In genomic region chr1:204578867-204579664, GRCh38 we compare ENCODE assay signal across 2 cellular contexts.
TF ChIP-seq lines count a peak whose summit lies in the region.

No MANE protein-coding gene starts in this region.

TF ChIP-seq in K562, 482 proteins besides CTCF, POLR2A, EP300 and RAD21 (continued from another document):
- TF ChIP-seq ZHX1 (conservative IDR thresholded peaks at IDR 0.05; ENCODE audit: low read length): no peak
- no peak for TF ChIP-seq RFX5 (IDR thresholded peaks at IDR 0.05; ENCODE audit: low read depth, low read length)
- TF ChIP-seq FIP1L1 (IDR thresholded peaks at IDR 0.05; ENCODE audit: low read depth, low read length, poor library complexity, severe bottlenecking): no peak
- TF ChIP-seq ILK (tag; IDR thresholded peaks at IDR 0.05; ENCODE audit: borderline replicate concordance, low read depth): no peak
- no peak for TF ChIP-seq DMBX1 (CRISPR knock-in tag; IDR thresholded peaks at IDR 0.05; ENCODE audit: borderline replicate concordance)
- TF ChIP-seq FOXK2 (conservative IDR thresholded peaks at IDR 0.05 in 1 of 2, IDR thresholded peaks at IDR 0.05 in 1 of 2; ENCODE audit: low read depth in 2 of 2): no peak
- no peak for TF ChIP-seq SRF (CRISPR knock-in tag; IDR thresholded peaks at IDR 0.05)
- no peak for TF ChIP-seq TCF15 (CRISPR knock-in tag; IDR thresholded peaks at IDR 0.05)
- TF ChIP-seq BRCA1 (IDR thresholded peaks at IDR 0.05): no peak
- TF ChIP-seq BRCA1 (CRISPR knock-in tag; IDR thresholded peaks at IDR 0.05): no peak
- no peak for TF ChIP-seq RAD51 (IDR thresholded peaks at IDR 0.05; ENCODE audit: borderline replicate concordance, low read depth)
- no peak for TF ChIP-seq MEIS2 (IDR thresholded peaks at IDR 0.05; ENCODE audit: partially characterized antibody)
- TF ChIP-seq NFIX (CRISPR knock-in tag; IDR thresholded peaks at IDR 0.05; ENCODE audit: low read depth): no peak
- TF ChIP-seq CREB1 (IDR thresholded peaks at IDR 0.05): no peak
- TF ChIP-seq CREB1 (CRISPR knock-in tag; IDR thresholded peaks at IDR 0.05): no peak
- TF ChIP-seq TBL1XR1 (IDR thresholded peaks at IDR 0.05; ENCODE audit: low read length in 2 of 2): no peak
- TF ChIP-seq FUS (optimal IDR thresholded peaks at IDR 0.05; ENCODE audit: low read depth, low read length): no peak
- no peak for TF ChIP-seq TFAP4 (CRISPR knock-in tag; IDR thresholded peaks at IDR 0.05; ENCODE audit: borderline replicate concordance)
- TF ChIP-seq ATF4 (CRISPR knock-in tag; IDR thresholded peaks at IDR 0.05): no peak
- TF ChIP-seq NFRKB (IDR thresholded peaks at IDR 0.05; ENCODE audit: low read depth): no peak

TF ChIP-seq in SK-N-SH treated with all-trans-retinoic acid at 6 μM for 48 hours, 23 proteins besides CTCF, POLR2A, EP300 and RAD21 (continued from another document):
- no peak for TF ChIP-seq CSRNP3 (CRISPR knock-in tag; IDR thresholded peaks at IDR 0.05)
- no peak for TF ChIP-seq TCF4 (CRISPR knock-in tag; IDR thresholded peaks at IDR 0.05; ENCODE audit: borderline replicate concordance)
- TF ChIP-seq GLIS3 (CRISPR knock-in tag; IDR thresholded peaks at IDR 0.05): no peak
- no peak for TF ChIP-seq CREB5 (CRISPR knock-in tag; IDR thresholded peaks at IDR 0.05; ENCODE audit: low read depth)
- TF ChIP-seq TOX (CRISPR knock-in tag; IDR thresholded peaks at IDR 0.05; ENCODE audit: borderline replicate concordance): no peak
- TF ChIP-seq OSR1 (CRISPR knock-in tag; IDR thresholded peaks at IDR 0.05): no peak
- TF ChIP-seq ESRRG (CRISPR knock-in tag; IDR thresholded peaks at IDR 0.05): no peak
- no peak for TF ChIP-seq PPARA (CRISPR knock-in tag; IDR thresholded peaks at IDR 0.05; ENCODE audit: borderline replicate concordance)
- TF ChIP-seq ISL1 (CRISPR knock-in tag; IDR thresholded peaks at IDR 0.05): no peak
- TF ChIP-seq ZNF70 (CRISPR knock-in tag; IDR thresholded peaks at IDR 0.05): no peak
- TF ChIP-seq RARB (CRISPR knock-in tag; IDR thresholded peaks at IDR 0.05): no peak
- TF ChIP-seq ARNTL (CRISPR knock-in tag; IDR thresholded peaks at IDR 0.05; ENCODE audit: borderline replicate concordance, low read depth): no peak
- no peak for TF ChIP-seq PATZ1 (CRISPR knock-in tag; IDR thresholded peaks at IDR 0.05; ENCODE audit: borderline replicate concordance)
- TF ChIP-seq ZFP30 (CRISPR knock-in tag; IDR thresholded peaks at IDR 0.05): no peak
- TF ChIP-seq CSDC2 (CRISPR knock-in tag; IDR thresholded peaks at IDR 0.05): no peak
TF ChIP-seq in SK-N-SH treated with all-trans-retinoic acid at 6 μM for 48 hours: peak in this region for 0.
